8 cellular contexts compared by ENCODE assay signal in genomic region chr18:63192171-63192884, GRCh38.
DNase-seq lines count a peak whose midpoint lies in the region; ATAC-seq and TF ChIP-seq lines count a peak whose summit lies in the region.

No MANE protein-coding gene starts in this region.

- peak overlapping the region; percentile 61 to 84 (median 71) for H3K27ac Mint-ChIP-seq in immature natural killer cell

- peaks cover 62% of the 10 kb centered on the region for H3K79me2 ChIP-seq in MM.1S (ENCODE audit: low read length)

- peaks cover 33% of the 10 kb centered on the region for H3K4me1 ChIP-seq in MM.1S (ENCODE audit: low read length)
- peaks cover 8% of the 10 kb centered on the region for H3K4me1 ChIP-seq in suprapubic skin

- H2AFZ ChIP-seq in MM.1S (ENCODE audit: low read length), result no peak overlapping the region

- TF ChIP-seq EP300 in suprapubic skin (IDR thresholded peaks at IDR 0.05), result no peak

- H3K9ac ChIP-seq in MM.1S (ENCODE audit: low read length), result no peak overlapping the region

- no peak for TF ChIP-seq POLR2A in suprapubic skin (IDR thresholded peaks at IDR 0.05)

- H3K27ac ChIP-seq in MM.1S (ENCODE audit: low read length) (peak overlapping the region; percentile 24; the same call in 1 of the 2 replicates), suprapubic skin (no peak overlapping the region)

- H3K9me2 ChIP-seq in MM.1S (replicated peaks; ENCODE audit: insufficient read depth, low read length), result no peaks in the 10 kb centered on the region

- TF ChIP-seq CTCF in MM.1S (IDR thresholded peaks at IDR 0.05; ENCODE audit: low read length), result no peak
- TF ChIP-seq CTCF in suprapubic skin (IDR thresholded peaks at IDR 0.05), result no peak

- DNase-seq in MM.1S, result no peak
- no peak for DNase-seq in immature natural killer cell
- DNase-seq in suprapubic skin (ENCODE audit: low spot score in 2 of 2), result no peak
- DNase-seq in NCI-H748 (lab: John Stamatoyannopoulos, UW; ENCODE audit: unreplicated experiment), result no peak
- no peak for DNase-seq in amygdala (lab: John Stamatoyannopoulos, UW)

- H3K4me3 ChIP-seq in MM.1S (ENCODE audit: low read length) (no peak overlapping the region), suprapubic skin (no peak overlapping the region)

- peaks cover 11% of the 10 kb centered on the region for H3F3A ChIP-seq in MM.1S (ENCODE audit: insufficient read depth, low read length)

- peaks cover 0 to 2% (median 0%) of the 10 kb centered on the region in 3 donors for H3K36me3 Mint-ChIP-seq in immature natural killer cell

- H3K27me3 Mint-ChIP-seq in immature natural killer cell (ENCODE audit: low read depth in 3 of 3), result no peaks in the 10 kb centered on the region

- peak overlapping the region in 3 of 5 donors; percentile 5 to 36 (median 9) for H3K4me3 Mint-ChIP-seq in immature natural killer cell

- no peak overlapping the region for H3K4me2 ChIP-seq in MM.1S (ENCODE audit: low read depth, low read length)

- no peaks in the 10 kb centered on the region for H3K9me3 Mint-ChIP-seq in immature natural killer cell

- no peaks in the 10 kb centered on the region for H3K9me3 ChIP-seq in MM.1S (replicated peaks; ENCODE audit: insufficient read depth, low read length)
- H3K9me3 ChIP-seq in suprapubic skin, result no peaks in the 10 kb centered on the region

- no peaks in the 10 kb centered on the region for H4K20me1 ChIP-seq in MM.1S (ENCODE audit: insufficient read depth, low read length)

- H3K27me3 ChIP-seq in MM.1S (replicated peaks; ENCODE audit: insufficient read depth, low read length) (no peaks in the 10 kb centered on the region), suprapubic skin (no peaks in the 10 kb centered on the region)

- H3K36me3 ChIP-seq in MM.1S (replicated peaks; ENCODE audit: insufficient read depth, low read length) (no peaks in the 10 kb centered on the region), suprapubic skin (no peaks in the 10 kb centered on the region)

- H3K4me1 Mint-ChIP-seq in immature natural killer cell, result peaks cover 25 to 32% of the 10 kb centered on the region in 2 donors

- peak; percentile 2 for ATAC-seq in GM18861 (IDR thresholded peaks at IDR 0.05; ENCODE audit: unreplicated experiment)
- ATAC-seq in GM21737 (IDR thresholded peaks at IDR 0.05; ENCODE audit: unreplicated experiment), result peak; percentile 17
- no peak for ATAC-seq in GM18873 (IDR thresholded peaks at IDR 0.05; ENCODE audit: low FRiP score, unreplicated experiment)

- WGBS in suprapubic skin, result 92% methylated on average over 6 of the region's 6 CpGs
